ENCODE assay signal across 10 cellular contexts in genomic region chr3:46312996-46313395, GRCh38. TPM values are rescaled to one million over a fixed set of nuclear protein-coding genes. Genes with fewer than 3 reads are reported as not detected.
DNase-seq lines count a peak whose midpoint lies in the region; ATAC-seq and TF ChIP-seq lines count a peak whose summit lies in the region.
"Had no signal": no experiment of that assay in that cellular context is flagged by ENCODE, and none has a peak within 500 bp of the region (broad histone marks: within the 10 kb centered on the region; RNA-seq: fewer than 3 reads in every experiment).

No MANE protein-coding gene starts in this region.

- H3K27ac Mint-ChIP-seq in GM23338 = no peak overlapping the region

- H3K4me1 Mint-ChIP-seq in GM23338 = peaks cover 7% of the 10 kb centered on the region; the same call in 2 of the 3 replicates
- H3K4me1 Mint-ChIP-seq: neural crest cell had no signal

- no peak for ATAC-seq in lung (ENCODE audit: insufficient read depth, low FRiP score)
- ATAC-seq in GM23338 = no peak

- intact Hi-C loops in colonic mucosa (cut with DNase I) (no loop called here), stomach (cut with DNase I; ENCODE audit: low total_unique reads) (no loop called here)

- H3K27ac ChIP-seq in colonic mucosa = no peak overlapping the region
- H3K27ac ChIP-seq in lung (ENCODE audit: low read depth in 1 of 2, low read length in 1 of 2) = no peak overlapping the region
- H3K27ac ChIP-seq in stomach = no peak overlapping the region
- H3K27ac ChIP-seq in GM23338 (ENCODE audit: low read depth) = no peak overlapping the region

- peaks cover 11% of the 10 kb centered on the region for H3K9me2 ChIP-seq in GM23338 (ENCODE audit: insufficient read depth)

- H3K4me3 Mint-ChIP-seq in GM23338 = no peak overlapping the region
- H3K4me3 Mint-ChIP-seq: neural crest cell had no signal

- no peaks in the 10 kb centered on the region for H3K27me3 ChIP-seq in colonic mucosa
- no peaks in the 10 kb centered on the region for H3K27me3 ChIP-seq in lung (ENCODE audit: control insufficient read depth, insufficient read depth)
- no peaks in the 10 kb centered on the region for H3K27me3 ChIP-seq in stomach
- no peaks in the 10 kb centered on the region for H3K27me3 ChIP-seq in GM23338 (ENCODE audit: insufficient read depth)

- H4K20me1 ChIP-seq in GM23338 (replicated peaks; ENCODE audit: insufficient read depth) = no peaks in the 10 kb centered on the region

- H3K27me3 Mint-ChIP-seq in GM23338 (ENCODE audit: insufficient read depth, low read depth, poor library complexity) = no peaks in the 10 kb centered on the region

- H3K4me2 ChIP-seq in GM23338 = no peak overlapping the region

- peaks cover 9% of the 10 kb centered on the region; the same call in 2 of the 3 replicates for H3K9me3 Mint-ChIP-seq in GM23338

- H3K4me1 ChIP-seq in colonic mucosa = no peaks in the 10 kb centered on the region
- peaks cover 0 to 3% of the 10 kb centered on the region in 2 donors for H3K4me1 ChIP-seq in lung (ENCODE audit: control insufficient read depth in 2 of 2, insufficient read depth in 2 of 2, low read length in 2 of 2)
- H3K4me1 ChIP-seq in stomach = peaks cover 0 to 13% (median 0%) of the 10 kb centered on the region in 4 donors
- peaks cover 5% of the 10 kb centered on the region for H3K4me1 ChIP-seq in GM23338 (ENCODE audit: insufficient read depth)

- no peak overlapping the region for H3K9ac ChIP-seq in colonic mucosa (ENCODE audit: low read depth in 2 of 2, low read length in 2 of 2)

- DNase-seq in AG09309 (ENCODE audit: low read depth) (peak; percentile 11), MV-4-11 (lab: John Stamatoyannopoulos, UW) (peak; percentile 99), colonic mucosa (peak; percentile 38), lung (ENCODE audit: low spot score) (peak; percentile 69), stomach (no peak), activated gamma-delta T cell (lab: John Stamatoyannopoulos, UW) (no peak), NCI-H2196 (lab: John Stamatoyannopoulos, UW; ENCODE audit: unreplicated experiment) (no peak), GM23338 (ENCODE audit: low spot score) (no peak)

- H3K36me3 ChIP-seq in colonic mucosa (no peaks in the 10 kb centered on the region), lung (ENCODE audit: control insufficient read depth in 2 of 2, insufficient read depth in 2 of 2, low read length in 2 of 2) (no peaks in the 10 kb centered on the region), stomach (no peaks in the 10 kb centered on the region), GM23338 (ENCODE audit: insufficient read depth) (no peaks in the 10 kb centered on the region)

- no peaks in the 10 kb centered on the region for H3K36me3 Mint-ChIP-seq in GM23338 (ENCODE audit: low read depth)

- no peak for TF ChIP-seq EP300 in stomach (IDR thresholded peaks at IDR 0.05)

- TF ChIP-seq CTCF in AG09309 (IDR thresholded peaks at IDR 0.05; ENCODE audit: control insufficient read depth, insufficient read depth, low read depth, low read length, missing control alignments) (no peak), colonic mucosa (IDR thresholded peaks at IDR 0.05) (no peak), lung (IDR thresholded peaks at IDR 0.05; ENCODE audit: control extremely low read depth, extremely low read depth) (no peak), stomach (IDR thresholded peaks at IDR 0.05) (no peak), GM23338 (conservative IDR thresholded peaks at IDR 0.05; ENCODE audit: low read depth in 2 of 2) (no peak)

- H3K9me3 ChIP-seq in colonic mucosa (no peaks in the 10 kb centered on the region), lung (ENCODE audit: control insufficient read depth in 2 of 2, insufficient read depth in 1 of 2, low read length in 1 of 2) (no peaks in the 10 kb centered on the region), stomach (no peaks in the 10 kb centered on the region)

- TF ChIP-seq POLR2A in stomach (IDR thresholded peaks at IDR 0.05) = no peak

- H3K4me3 ChIP-seq in AG09309 (ENCODE audit: control insufficient read depth, low read depth, low read length) (no peak overlapping the region), colonic mucosa (no peak overlapping the region), lung (no peak overlapping the region), stomach (no peak overlapping the region), GM23338 (no peak overlapping the region)

- H2AFZ ChIP-seq in GM23338 = no peak overlapping the region

- no peaks in the 10 kb centered on the region for H3K79me2 ChIP-seq in GM23338 (replicated peaks; ENCODE audit: insufficient read depth)

- H3F3A ChIP-seq in GM23338 (replicated peaks; ENCODE audit: low read depth) = no peaks in the 10 kb centered on the region

- 24 to 45% methylated on average over 1 of the region's 1 CpG for WGBS in lung, 2 donors
- 73 to 94% (median 88%) methylated on average over 1 of the region's 1 CpG for WGBS in stomach, 5 donors

TF ChIP-seq in GM23338, 12 proteins besides CTCF, POLR2A, EP300 and RAD21 (continues in another document):
- TF ChIP-seq, protein P1, sequence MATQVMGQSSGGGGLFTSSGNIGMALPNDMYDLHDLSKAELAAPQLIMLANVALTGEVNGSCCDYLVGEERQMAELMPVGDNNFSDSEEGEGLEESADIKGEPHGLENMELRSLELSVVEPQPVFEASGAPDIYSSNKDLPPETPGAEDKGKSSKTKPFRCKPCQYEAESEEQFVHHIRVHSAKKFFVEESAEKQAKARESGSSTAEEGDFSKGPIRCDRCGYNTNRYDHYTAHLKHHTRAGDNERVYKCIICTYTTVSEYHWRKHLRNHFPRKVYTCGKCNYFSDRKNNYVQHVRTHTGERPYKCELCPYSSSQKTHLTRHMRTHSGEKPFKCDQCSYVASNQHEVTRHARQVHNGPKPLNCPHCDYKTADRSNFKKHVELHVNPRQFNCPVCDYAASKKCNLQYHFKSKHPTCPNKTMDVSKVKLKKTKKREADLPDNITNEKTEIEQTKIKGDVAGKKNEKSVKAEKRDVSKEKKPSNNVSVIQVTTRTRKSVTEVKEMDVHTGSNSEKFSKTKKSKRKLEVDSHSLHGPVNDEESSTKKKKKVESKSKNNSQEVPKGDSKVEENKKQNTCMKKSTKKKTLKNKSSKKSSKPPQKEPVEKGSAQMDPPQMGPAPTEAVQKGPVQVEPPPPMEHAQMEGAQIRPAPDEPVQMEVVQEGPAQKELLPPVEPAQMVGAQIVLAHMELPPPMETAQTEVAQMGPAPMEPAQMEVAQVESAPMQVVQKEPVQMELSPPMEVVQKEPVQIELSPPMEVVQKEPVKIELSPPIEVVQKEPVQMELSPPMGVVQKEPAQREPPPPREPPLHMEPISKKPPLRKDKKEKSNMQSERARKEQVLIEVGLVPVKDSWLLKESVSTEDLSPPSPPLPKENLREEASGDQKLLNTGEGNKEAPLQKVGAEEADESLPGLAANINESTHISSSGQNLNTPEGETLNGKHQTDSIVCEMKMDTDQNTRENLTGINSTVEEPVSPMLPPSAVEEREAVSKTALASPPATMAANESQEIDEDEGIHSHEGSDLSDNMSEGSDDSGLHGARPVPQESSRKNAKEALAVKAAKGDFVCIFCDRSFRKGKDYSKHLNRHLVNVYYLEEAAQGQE (IDR thresholded peaks at IDR 0.05; ENCODE audit: unreplicated experiment) = no peak
- TF ChIP-seq, protein P2, sequence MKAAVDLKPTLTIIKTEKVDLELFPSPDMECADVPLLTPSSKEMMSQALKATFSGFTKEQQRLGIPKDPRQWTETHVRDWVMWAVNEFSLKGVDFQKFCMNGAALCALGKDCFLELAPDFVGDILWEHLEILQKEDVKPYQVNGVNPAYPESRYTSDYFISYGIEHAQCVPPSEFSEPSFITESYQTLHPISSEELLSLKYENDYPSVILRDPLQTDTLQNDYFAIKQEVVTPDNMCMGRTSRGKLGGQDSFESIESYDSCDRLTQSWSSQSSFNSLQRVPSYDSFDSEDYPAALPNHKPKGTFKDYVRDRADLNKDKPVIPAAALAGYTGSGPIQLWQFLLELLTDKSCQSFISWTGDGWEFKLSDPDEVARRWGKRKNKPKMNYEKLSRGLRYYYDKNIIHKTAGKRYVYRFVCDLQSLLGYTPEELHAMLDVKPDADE (IDR thresholded peaks at IDR 0.05) = no peak
- no peak for TF ChIP-seq ZNF331 (CRISPR knock-in tag; IDR thresholded peaks at IDR 0.05; ENCODE audit: low read depth)

RNA-seq across cellular contexts. Expression of gene CCR2, which starts 40.9 kb away (rescaled TPM):
- 1 to 10 TPM; 1.5 to 3.0 TPM for total RNA-seq in colonic mucosa
- 1 to 10 TPM; 8.0 to 8.8 TPM for total RNA-seq in lung
- polyA plus RNA-seq in lung = 10 to 100 TPM in 1 of 2 donors, 1 to 10 TPM in 1; 1.7 to 21.2 TPM
- 1 to 10 TPM in 1 of 5 donors, under 1 TPM in 1, not detected in 3; 0.37 to 2.5 TPM for total RNA-seq in stomach
- polyA plus RNA-seq in stomach = under 1 TPM; 0.45 to 0.81 (median 0.61) TPM
- not detected in 2 replicates for total RNA-seq in GM23338 (2014; rRNA removed; shearing (Covaris generic))
- polyA plus RNA-seq in GM23338 (2016; fragmentation: Nextera tagmentation; extraction: Ambion mirVana) = not detected in 2 replicates
- total RNA-seq: neural crest cell had no signal
- polyA plus RNA-seq: AG04450 had no signal

RNA-seq across cellular contexts. Expression of gene CCR5, which starts 57.8 kb away (rescaled TPM):
- total RNA-seq in colonic mucosa (1 to 10 TPM in 1 of 2 donors, under 1 TPM in 1; 0.57 to 1.9 TPM), lung (1 to 10 TPM; 2.2 to 4.4 TPM), stomach (1 to 10 TPM in 1 of 5 donors, under 1 TPM in 1, not detected in 3; 0.18 to 9.4 TPM)
- polyA plus RNA-seq in lung (10 to 100 TPM in 1 of 2 donors, 1 to 10 TPM in 1; 2.9 to 16.6 TPM), stomach (1 to 10 TPM in 1 of 3 donors, under 1 TPM in 2; 0.44 to 2.0 (median 0.68) TPM), GM23338 (2016; fragmentation: Nextera tagmentation; extraction: Ambion mirVana) (not detected in 2 replicates)
- total RNA-seq in GM23338 (2014; rRNA removed; shearing (Covaris generic)) = not detected in 2 replicates
- total RNA-seq: neural crest cell had no signal
- polyA plus RNA-seq: AG04450 had no signal

Comparison
In these comparisons a context has a peak if more than half of its experiments do, and no peak if none do; other contexts are left out.
1. DNase-seq: peak in AG09309 (single experiment), MV-4-11 (single experiment), colonic mucosa (single experiment) and lung (single experiment); none in stomach (single experiment), activated gamma-delta T cell (single experiment), NCI-H2196 (single experiment) and GM23338 (single experiment).